19 cellular contexts compared by ENCODE assay signal in genomic region chr19:9860407-9860806, GRCh38.
"Had no signal": no experiment of that assay in that cellular context is flagged by ENCODE, and none has a peak within 500 bp of the region (broad histone marks: within the 10 kb centered on the region; RNA-seq: fewer than 3 reads in every experiment).

No MANE protein-coding gene starts in this region.

- ATAC-seq: sciatic nerve had no signal

- H3K4me3 Mint-ChIP-seq: memory B cell, nephron, neural progenitor cell, type B pancreatic cell had no signal

- H3K4me3 ChIP-seq: dorsolateral prefrontal cortex, lung, neural progenitor cell, prostate gland, right atrium auricular region, smooth muscle cell, stomach, thyroid gland had no signal

- H3K27me3 ChIP-seq: dorsolateral prefrontal cortex, neural progenitor cell, right atrium auricular region, stomach, thyroid gland had no signal

- H3K36me3 ChIP-seq: neural progenitor cell, prostate gland, right atrium auricular region, stomach, thyroid gland had no signal

- H3K9me3 Mint-ChIP-seq: memory B cell, nephron, type B pancreatic cell had no signal

- DNase-seq: dorsolateral prefrontal cortex; effector CD4-positive, alpha-beta T cell; head of caudate nucleus; stimulated activated CD4-positive, alpha-beta T cell treated with anti-CD3 and anti-CD28 coated beads, Interleukin-12 subunit alpha, Interleukin-12 subunit beta, amount 100 ng/mL, for 4 hours; stimulated activated CD4-positive, alpha-beta T cell treated with anti-CD3 and anti-CD28 coated beads, Interleukin-1b, Interleukin-23, amount 100 ng/mL, for 48 hours; stimulated activated CD4-positive, alpha-beta T cell treated with anti-CD3 and anti-CD28 coated beads, Interleukin-4, amount 100 ng/mL, for 1 hour; stimulated activated CD8-positive, alpha-beta memory T cell treated with anti-CD3 and anti-CD28 coated beads, Interleukin-4, amount 100 ng/mL, for 48 hours; stimulated activated naive CD4-positive, alpha-beta T cell; stomach; thyroid gland had no signal

- H3K27ac Mint-ChIP-seq: memory B cell, nephron, neural progenitor cell, type B pancreatic cell had no signal

- H3K4me1 Mint-ChIP-seq: nephron, neural progenitor cell had no signal

- H3K9me3 ChIP-seq: prostate gland, right atrium auricular region, stomach, thyroid gland had no signal

- H3K27me3 Mint-ChIP-seq: type B pancreatic cell had no signal

- H3K4me1 ChIP-seq: neural progenitor cell, prostate gland, right atrium auricular region, stomach, thyroid gland had no signal

- H3K27ac ChIP-seq: neural progenitor cell, prostate gland, right atrium auricular region, stomach, thyroid gland had no signal
